In the genomic region with DNA sequence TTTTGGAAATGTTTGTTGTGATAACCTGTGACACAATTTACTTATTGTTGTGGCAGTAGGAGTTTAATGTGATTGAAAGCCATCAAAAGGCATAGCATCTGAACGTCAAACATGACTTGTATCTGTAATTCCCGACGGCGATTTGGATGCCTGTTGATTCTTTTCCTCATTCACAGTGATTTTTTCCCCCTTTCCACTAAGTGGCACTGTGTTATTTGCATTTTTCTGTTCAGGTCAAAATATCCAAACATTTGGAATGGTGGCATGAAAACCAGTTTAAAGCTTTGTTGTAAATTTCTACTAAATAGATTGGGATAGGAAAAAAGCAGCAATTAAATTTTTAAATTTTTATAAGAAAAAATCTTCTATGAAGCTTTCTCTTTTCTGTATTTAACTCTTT, we compare ENCODE assay signal across 20 cellular contexts.
DNase-seq lines count a peak whose midpoint lies in the region; ATAC-seq, FAIRE-seq and TF ChIP-seq lines count a peak whose summit lies in the region.
"Had no signal": no experiment of that assay in that cellular context is flagged by ENCODE, and none has a peak within 500 bp of the region (broad histone marks: within the 10 kb centered on the region; RNA-seq: fewer than 3 reads in every experiment).

No MANE protein-coding gene starts in this region.

- no peaks in the 10 kb centered on the region for H4K20me1 ChIP-seq in HepG2 (ENCODE audit: insufficient read depth, low read length)

- no peaks in the 10 kb centered on the region for H3K79me2 ChIP-seq in HepG2 (ENCODE audit: insufficient read depth, low read length)

- TF ChIP-seq POLR2A in HepG2 (IDR thresholded peaks at IDR 0.05; ENCODE audit: insufficient read depth in 1 of 2, low read depth in 2 of 2, low read length in 2 of 2), result no peak
- TF ChIP-seq POLR2A in right lobe of liver (IDR thresholded peaks at IDR 0.05), result no peak

- no TSS peak for BruUV-seq in HepG2 (replicated peaks; lab: Mats Ljungman, UMichigan)

- in situ Hi-C loops in HepG2 (cut with HindIII; ENCODE audit: extremely low pct_ligation_motif_present, low pct_unique_long_range_greater_than_20kb) (no loop called here), SK-MEL-5 (cut with HindIII; ENCODE audit: low pct_unique_long_range_greater_than_20kb, low sequenced_read_pairs) (no loop called here)

- no peak for DNase-seq in HepG2 (ENCODE audit: low spot score)
- no peak for DNase-seq in right lobe of liver
- peak; percentile 47 for DNase-seq in SK-MEL-5 (ENCODE audit: low read depth, low spot score)
- peak; percentile 38 for DNase-seq in inferior parietal cortex (ENCODE audit: extremely low spot score)
- DNase-seq in Kasumi-1 (lab: John Stamatoyannopoulos, UW), result no peak
- DNase-seq in activated T-cell treated with anti-CD3 and anti-CD28 coated beads, Interleukin-2, amount 50 U/mL, for 72 hours, result no peak
- DNase-seq in RPMI8226, result no peak
- DNase-seq: C1 segment of cervical spinal cord, COR-L47, DMS153, KBM-7, NCI-H1436, NCI-H2029, NCI-H510A treated with DMSO at 0.1 percent for 48 hours, SJCRH30 had no signal

- H3K27ac Mint-ChIP-seq in activated T-cell treated with anti-CD3 and anti-CD28 coated beads, Interleukin-2, amount 50 U/mL, for 72 hours, result no peak overlapping the region
- no peak overlapping the region for H3K27ac Mint-ChIP-seq in stimulated activated memory B cell treated with anti-CD40 and anti-IgM and Interleukin-4, amounts not matched to agents 10 μg/mL and 1 μg/mL and 100 μg/mL, for 72 hours

- no peak overlapping the region for H3K9ac ChIP-seq in HepG2 (ENCODE audit: insufficient read depth, low read depth, low read length)

- H3K27me3 ChIP-seq in HepG2 (ENCODE audit: control insufficient read depth in 1 of 2, insufficient read depth in 2 of 2, low read length in 2 of 2), result no peaks in the 10 kb centered on the region
- H3K27me3 ChIP-seq in right lobe of liver, result no peaks in the 10 kb centered on the region
- H3K27me3 ChIP-seq: SJCRH30 had no signal

- H3K4me3 Mint-ChIP-seq in activated T-cell treated with anti-CD3 and anti-CD28 coated beads, Interleukin-2, amount 50 U/mL, for 72 hours, result no peak overlapping the region
- H3K4me3 Mint-ChIP-seq in stimulated activated memory B cell treated with anti-CD40 and anti-IgM and Interleukin-4, amounts not matched to agents 10 μg/mL and 1 μg/mL and 100 μg/mL, for 72 hours, result no peak overlapping the region

- no peak for TF ChIP-seq RAD21 in HepG2 (CRISPR knock-in tag; IDR thresholded peaks at IDR 0.05)

- no peak overlapping the region for H3K4me2 ChIP-seq in HepG2 (ENCODE audit: low read depth, low read length)
- H3K4me2 ChIP-seq: A549 had no signal

- H3K9me3 ChIP-seq in HepG2 (ENCODE audit: low read length), result no peaks in the 10 kb centered on the region
- no peaks in the 10 kb centered on the region for H3K9me3 ChIP-seq in right lobe of liver
- H3K9me3 ChIP-seq: A549, SJCRH30 had no signal

- H3K4me3 ChIP-seq in HepG2 (replicated peaks in 1 of 3; ENCODE audit: insufficient read depth in 1 of 3, low read depth in 2 of 3, low read length in 3 of 3), result no peak overlapping the region
- no peak overlapping the region for H3K4me3 ChIP-seq in right lobe of liver
- H3K4me3 ChIP-seq: A549, SJCRH30 had no signal

- peaks cover 52% of the 10 kb centered on the region for H3K4me1 Mint-ChIP-seq in activated T-cell treated with anti-CD3 and anti-CD28 coated beads, Interleukin-2, amount 50 U/mL, for 72 hours (ENCODE audit: low read depth)
- no peaks in the 10 kb centered on the region for H3K4me1 Mint-ChIP-seq in stimulated activated memory B cell treated with anti-CD40 and anti-IgM and Interleukin-4, amounts not matched to agents 10 μg/mL and 1 μg/mL and 100 μg/mL, for 72 hours

- WGBS in HepG2 (ENCODE audit: low lambda C conversion rate), result 2% methylated on average over 4 of the region's 4 CpGs
- WGBS in right lobe of liver (ENCODE audit: insufficient coverage, low coverage, low lambda C conversion rate, missing lambda C conversion rate), result 30% methylated on average over 4 of the region's 4 CpGs

- H3K36me3 ChIP-seq in HepG2 (replicated peaks in 1 of 2; ENCODE audit: control insufficient read depth in 1 of 2, insufficient read depth in 2 of 2, low read length in 2 of 2) (no peaks in the 10 kb centered on the region), right lobe of liver (no peaks in the 10 kb centered on the region)
- H3K36me3 ChIP-seq: SJCRH30 had no signal

- POLR2A ChIA-PET in HepG2 (lab: Yijun Ruan, JAX), result no interaction called here

- H3K27ac ChIP-seq in HepG2 (ENCODE audit: extremely low read length, insufficient read depth, low read length) (no peak overlapping the region), right lobe of liver (no peak overlapping the region)
- H3K27ac ChIP-seq: A549, RWPE1, SJCRH30 had no signal

- TF ChIP-seq EP300 in HepG2 (IDR thresholded peaks at IDR 0.05; ENCODE audit: low read depth in 2 of 2, low read length in 2 of 2) (no peak), HepG2 (CRISPR knock-in tag; IDR thresholded peaks at IDR 0.05; ENCODE audit: borderline replicate concordance) (no peak)

- intact Hi-C loops in HepG2 (cut with micrococcal nuclease; ENCODE audit: unreplicated experiment), result no loop called here
- intact Hi-C loops in right lobe of liver (cut with DNase I), result no loop called here

- ATAC-seq in HepG2, result no peak
- ATAC-seq in right lobe of liver, result no peak
- no peak for ATAC-seq in activated T-cell treated with anti-CD3 and anti-CD28 coated beads, Interleukin-2, amount 50 U/mL, for 72 hours (replicated peaks in 1 of 2)
- no peak for ATAC-seq in stimulated activated memory B cell treated with anti-CD40 and anti-IgM and Interleukin-4, amounts not matched to agents 10 μg/mL and 1 μg/mL and 100 μg/mL, for 72 hours
- ATAC-seq: A549 had no signal

- peaks cover 52% of the 10 kb centered on the region for H3K27me3 Mint-ChIP-seq in activated T-cell treated with anti-CD3 and anti-CD28 coated beads, Interleukin-2, amount 50 U/mL, for 72 hours (ENCODE audit: low read depth)
- peaks cover 30% of the 10 kb centered on the region for H3K27me3 Mint-ChIP-seq in stimulated activated memory B cell treated with anti-CD40 and anti-IgM and Interleukin-4, amounts not matched to agents 10 μg/mL and 1 μg/mL and 100 μg/mL, for 72 hours

- TF ChIP-seq CTCF in HepG2 (CRISPR knock-in tag; IDR thresholded peaks at IDR 0.05) (no peak), right lobe of liver (IDR thresholded peaks at IDR 0.05) (no peak)

- FAIRE-seq in HepG2 (lab: Jason Lieb, UNC), result no peak
- FAIRE-seq: A549, GM12892, H54 had no signal

- H3K4me1 ChIP-seq in HepG2 (ENCODE audit: insufficient read depth, low read length), result no peaks in the 10 kb centered on the region
- no peaks in the 10 kb centered on the region for H3K4me1 ChIP-seq in right lobe of liver
- H3K4me1 ChIP-seq: A549, SJCRH30 had no signal

- peaks cover 3% of the 10 kb centered on the region in 2 donors for H3K36me3 Mint-ChIP-seq in activated T-cell treated with anti-CD3 and anti-CD28 coated beads, Interleukin-2, amount 50 U/mL, for 72 hours (ENCODE audit: insufficient read depth in 2 of 2)
- no peaks in the 10 kb centered on the region for H3K36me3 Mint-ChIP-seq in stimulated activated memory B cell treated with anti-CD40 and anti-IgM and Interleukin-4, amounts not matched to agents 10 μg/mL and 1 μg/mL and 100 μg/mL, for 72 hours

- CTCF ChIA-PET in HepG2 (lab: Yijun Ruan, JAX; ENCODE audit: low intra/inter-chr PET ratio, low total read pairs), result no interaction called here

- no peaks in the 10 kb centered on the region for H3K9me3 Mint-ChIP-seq in activated T-cell treated with anti-CD3 and anti-CD28 coated beads, Interleukin-2, amount 50 U/mL, for 72 hours
- H3K9me3 Mint-ChIP-seq in stimulated activated memory B cell treated with anti-CD40 and anti-IgM and Interleukin-4, amounts not matched to agents 10 μg/mL and 1 μg/mL and 100 μg/mL, for 72 hours, result peaks cover 2% of the 10 kb centered on the region

- no peak overlapping the region for H2AFZ ChIP-seq in HepG2 (ENCODE audit: low read length)

TF ChIP-seq in HepG2, 621 proteins besides CTCF, POLR2A, EP300 and RAD21:
- TF ChIP-seq KDM5B (CRISPR knock-in tag; IDR thresholded peaks at IDR 0.05; ENCODE audit: borderline replicate concordance), result no peak
- TF ChIP-seq, protein P1, sequence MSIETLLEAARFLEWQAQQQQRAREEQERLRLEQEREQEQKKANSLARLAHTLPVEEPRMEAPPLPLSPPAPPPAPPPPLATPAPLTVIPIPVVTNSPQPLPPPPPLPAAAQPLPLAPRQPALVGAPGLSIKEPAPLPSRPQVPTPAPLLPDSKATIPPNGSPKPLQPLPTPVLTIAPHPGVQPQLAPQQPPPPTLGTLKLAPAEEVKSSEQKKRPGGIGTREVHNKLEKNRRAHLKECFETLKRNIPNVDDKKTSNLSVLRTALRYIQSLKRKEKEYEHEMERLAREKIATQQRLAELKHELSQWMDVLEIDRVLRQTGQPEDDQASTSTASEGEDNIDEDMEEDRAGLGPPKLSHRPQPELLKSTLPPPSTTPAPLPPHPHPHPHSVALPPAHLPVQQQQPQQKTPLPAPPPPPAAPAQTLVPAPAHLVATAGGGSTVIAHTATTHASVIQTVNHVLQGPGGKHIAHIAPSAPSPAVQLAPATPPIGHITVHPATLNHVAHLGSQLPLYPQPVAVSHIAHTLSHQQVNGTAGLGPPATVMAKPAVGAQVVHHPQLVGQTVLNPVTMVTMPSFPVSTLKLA (IDR thresholded peaks at IDR 0.05), result peak; percentile 38

Comparison
In these comparisons a context has a peak if more than half of its experiments do, and no peak if none do; other contexts are left out.
1. DNase-seq: peak in SK-MEL-5 (single experiment) and inferior parietal cortex (single experiment); none in HepG2 (single experiment), right lobe of liver (0 of 3), Kasumi-1 (0 of 2), activated T-cell treated with anti-CD3 and anti-CD28 coated beads, Interleukin-2, amount 50 U/mL, for 72 hours (0 of 2) and RPMI8226 (single experiment).